ENCODE assay signal across 8 cellular contexts in genomic region chr16:14974656-14975417, GRCh38.
DNase-seq lines count a peak whose midpoint lies in the region; TF ChIP-seq lines count a peak whose summit lies in the region.
"Not testable (repeated sequence)": the region's sequence is repeated elsewhere in the genome, so short reads cannot be mapped to it uniquely, and the experiment has no call there.

TSS of gene PDXDC1 (plus strand) at chr16:14975026. CDS start at chr16:14975200, 174 bp downstream.

- H3K79me2 ChIP-seq in MM.1S (ENCODE audit: low read length): peaks cover 44% of the 10 kb centered on the region

- not testable (repeated sequence) for H3K9me3 Mint-ChIP-seq in nephron progenitor cell; stimulated activated naive CD8-positive, alpha-beta T cell treated with anti-CD3 and anti-CD28 coated beads, Interleukin-15, Interleukin-2, amounts not matched to agents 100 ng/mL and 50 ng/mL, for 24 hours

- not testable (repeated sequence) for H3K36me3 Mint-ChIP-seq in nephron progenitor cell (ENCODE audit: low read depth)
- H3K36me3 Mint-ChIP-seq in stimulated activated naive CD8-positive, alpha-beta T cell treated with anti-CD3 and anti-CD28 coated beads, Interleukin-15, Interleukin-2, amounts not matched to agents 100 ng/mL and 50 ng/mL, for 24 hours (ENCODE audit: low read depth): peaks cover 11% of the 10 kb centered on the region

- not testable (repeated sequence) for H3K4me1 ChIP-seq in ES-I3 (ENCODE audit: insufficient read depth, low read length); HAP-1; MM.1S (ENCODE audit: low read length)

- peak within 1 kb of the TSS; percentile 48; the same call in 1 of the 2 replicates for H3K27ac ChIP-seq in MM.1S (ENCODE audit: low read length)

- H3K4me1 Mint-ChIP-seq in nephron progenitor cell: peaks cover 37% of the 10 kb centered on the region
- H3K4me1 Mint-ChIP-seq in stimulated activated naive CD8-positive, alpha-beta T cell treated with anti-CD3 and anti-CD28 coated beads, Interleukin-15, Interleukin-2, amounts not matched to agents 100 ng/mL and 50 ng/mL, for 24 hours (ENCODE audit: low read depth): peaks cover 23% of the 10 kb centered on the region

- peak within 1 kb of the TSS; percentile 74 for H2AFZ ChIP-seq in MM.1S (ENCODE audit: low read length)

- H3K9me3 ChIP-seq in ES-I3 (ENCODE audit: control insufficient read depth, insufficient read depth, low read length); HAP-1; MM.1S (replicated peaks; ENCODE audit: insufficient read depth, low read length): not testable (repeated sequence)

- not testable (repeated sequence) for H3F3A ChIP-seq in MM.1S (ENCODE audit: insufficient read depth, low read length)

- H3K9ac ChIP-seq in ES-I3 (ENCODE audit: low read depth, low read length) (peak within 1 kb of the TSS; percentile 79), MM.1S (ENCODE audit: low read length) (peak within 1 kb of the TSS; percentile 84)

- peak within 1 kb of the TSS; percentile 100 for H3K4me2 ChIP-seq in MM.1S (ENCODE audit: low read depth, low read length)

- peak within 1 kb of the TSS; percentile 19 for H3K27ac Mint-ChIP-seq in nephron progenitor cell
- H3K27ac Mint-ChIP-seq in stimulated activated naive CD8-positive, alpha-beta T cell treated with anti-CD3 and anti-CD28 coated beads, Interleukin-15, Interleukin-2, amounts not matched to agents 100 ng/mL and 50 ng/mL, for 24 hours: peak within 1 kb of the TSS; percentile 85

- not testable (repeated sequence) for H4K20me1 ChIP-seq in MM.1S (ENCODE audit: insufficient read depth, low read length)

- H3K27me3 Mint-ChIP-seq in nephron progenitor cell (ENCODE audit: low read depth, poor library complexity); stimulated activated naive CD8-positive, alpha-beta T cell treated with anti-CD3 and anti-CD28 coated beads, Interleukin-15, Interleukin-2, amounts not matched to agents 100 ng/mL and 50 ng/mL, for 24 hours: not testable (repeated sequence)

- not testable (repeated sequence) for H3K9me2 ChIP-seq in MM.1S (replicated peaks; ENCODE audit: insufficient read depth, low read length)

- not testable (repeated sequence) for H3K36me3 ChIP-seq in ES-I3 (ENCODE audit: insufficient read depth, low read length); HAP-1 (replicated peaks); MM.1S (replicated peaks; ENCODE audit: insufficient read depth, low read length)

- in situ Hi-C loops in HAP-1 (cut with MboI; ENCODE audit: low sequenced_read_pairs): not testable (repeated sequence)

- not testable (repeated sequence) for H3K27me3 ChIP-seq in HAP-1 (ENCODE audit: low read depth); MM.1S (replicated peaks; ENCODE audit: insufficient read depth, low read length)

- H3K4me3 Mint-ChIP-seq in nephron progenitor cell: peak within 1 kb of the TSS; percentile 93
- peak within 1 kb of the TSS; percentile 90 for H3K4me3 Mint-ChIP-seq in stimulated activated naive CD8-positive, alpha-beta T cell treated with anti-CD3 and anti-CD28 coated beads, Interleukin-15, Interleukin-2, amounts not matched to agents 100 ng/mL and 50 ng/mL, for 24 hours

- peak within 1 kb of the TSS; percentile 79 for H3K4me3 ChIP-seq in HAP-1
- H3K4me3 ChIP-seq in MM.1S (ENCODE audit: low read length): peak within 1 kb of the TSS; percentile 86

- peak; percentile 55 to 93 for DNase-seq in HAP-1 (ENCODE audit: low spot score in 2 of 2)
- DNase-seq in MM.1S: peak; percentile 98
- peak; percentile 88 for DNase-seq in SHP77 treated with DMSO at 0.1 percent for 48 hours (lab: John Stamatoyannopoulos, UW)
- DNase-seq in activated effector memory CD4-positive, alpha-beta T cell treated with anti-CD3 and anti-CD28 coated beads, Interleukin-2, amount 50 U/mL, for 16 hours: peak; percentile 99
- DNase-seq in fibroblast of the conjunctiva (ENCODE audit: low read depth): peak; percentile 46
- DNase-seq in nephron progenitor cell: peak; percentile 99

- not testable (repeated sequence) for TF ChIP-seq CTCF in MM.1S (IDR thresholded peaks at IDR 0.05; ENCODE audit: low read length); nephron progenitor cell (IDR thresholded peaks at IDR 0.05)

Comparison
In these comparisons a context has a peak if more than half of its experiments do, and no peak if none do; other contexts are left out.
1. Peak in every context shown above with its lines: DNase-seq, H3K4me3 ChIP-seq and H3K27ac ChIP-seq.
2. DNase-seq: peak in every context shown above with its lines; median percentile 99 in activated effector memory CD4-positive, alpha-beta T cell treated with anti-CD3 and anti-CD28 coated beads, Interleukin-2, amount 50 U/mL, for 16 hours; 99 in nephron progenitor cell; 98 in MM.1S; 88 in SHP77 treated with DMSO at 0.1 percent for 48 hours; 74 in HAP-1; 46 in fibroblast of the conjunctiva.